Comparison of ENCODE assay signal across 11 cellular contexts in genomic region chr21:42532466-42533181, GRCh38. TPM values are rescaled to one million over a fixed set of nuclear protein-coding genes. Genes with fewer than 3 reads are reported as not detected.
DNase-seq lines count a peak whose midpoint lies in the region; ATAC-seq, FAIRE-seq and TF ChIP-seq lines count a peak whose summit lies in the region.
"Had no signal": no experiment of that assay in that cellular context is flagged by ENCODE, and none has a peak within 500 bp of the region (broad histone marks: within the 10 kb centered on the region; RNA-seq: fewer than 3 reads in every experiment).

No MANE protein-coding gene starts in this region.

- TF ChIP-seq POLR2A in body of pancreas (IDR thresholded peaks at IDR 0.05) (no peak), HepG2 (IDR thresholded peaks at IDR 0.05; ENCODE audit: insufficient read depth in 1 of 2, low read depth in 2 of 2, low read length in 2 of 2) (no peak), suprapubic skin (IDR thresholded peaks at IDR 0.05) (no peak)

- ATAC-seq in body of pancreas (peak; percentile 48), HepG2 (no peak), HG02763 (IDR thresholded peaks at IDR 0.05; ENCODE audit: unreplicated experiment) (no peak)

- H3K9me3 Mint-ChIP-seq in IgD-negative memory B cell, result no peaks in the 10 kb centered on the region

- CTCF ChIA-PET in HepG2 (lab: Yijun Ruan, JAX; ENCODE audit: low intra/inter-chr PET ratio, low total read pairs), result no interaction called here

- TF ChIP-seq RAD21 in HepG2 (CRISPR knock-in tag; IDR thresholded peaks at IDR 0.05), result no peak

- H3K4me3 ChIP-seq in body of pancreas (no peak overlapping the region), HepG2 (replicated peaks in 1 of 3; ENCODE audit: insufficient read depth in 1 of 3, low read depth in 2 of 3, low read length in 3 of 3) (no peak overlapping the region), suprapubic skin (no peak overlapping the region), GM23248 (no peak overlapping the region)

- BruUV-seq in HepG2 (replicated peaks; lab: Mats Ljungman, UMichigan), result no TSS peak

- H2AFZ ChIP-seq in HepG2 (ENCODE audit: low read length) (no peak overlapping the region), GM23248 (no peak overlapping the region)

- H3K4me1 Mint-ChIP-seq in IgD-negative memory B cell, result peaks cover 57 to 67% (median 63%) of the 10 kb centered on the region in 3 donors

- 68 to 88% methylated on average over 13 to 18 of the region's 18 CpGs for WGBS in body of pancreas, 2 donors
- 65% methylated on average over 10 of the region's 18 CpGs for WGBS in HepG2 (ENCODE audit: low lambda C conversion rate)
- WGBS in suprapubic skin, result 66% methylated on average over 17 of the region's 18 CpGs
- 65% methylated on average over 18 of the region's 18 CpGs for WGBS in GM23248 (ENCODE audit: low coverage in 1 of 2, low lambda C conversion rate in 2 of 2, missing lambda C conversion rate in 2 of 2), 2 experiments

- H3K27ac ChIP-seq in body of pancreas, result no peak overlapping the region
- no peak overlapping the region for H3K27ac ChIP-seq in HepG2 (ENCODE audit: extremely low read length, insufficient read depth, low read length)
- no peak overlapping the region for H3K27ac ChIP-seq in suprapubic skin
- no peak overlapping the region for H3K27ac ChIP-seq in GM23248

- no peak overlapping the region for H3K9ac ChIP-seq in HepG2 (ENCODE audit: insufficient read depth, low read depth, low read length)
- H3K9ac ChIP-seq in GM23248, result no peak overlapping the region

- H3K36me3 Mint-ChIP-seq in IgD-negative memory B cell, result peaks cover 7% of the 10 kb centered on the region

- peak overlapping the region in 2 of 4 donors; percentile 60 to 78 for H3K4me3 Mint-ChIP-seq in IgD-negative memory B cell

- H3K27me3 Mint-ChIP-seq in IgD-negative memory B cell, result no peaks in the 10 kb centered on the region

- intact Hi-C loops in body of pancreas (cut with DNase I) (no loop called here), HepG2 (cut with micrococcal nuclease; ENCODE audit: unreplicated experiment) (no loop called here)

- DNase-seq in body of pancreas (peak in 3 of 4 donors; percentile 50 to 61 (median 56)), HepG2 (ENCODE audit: low spot score) (no peak), suprapubic skin (ENCODE audit: low spot score in 2 of 2) (peak; percentile 75 to 78), D721Med (ENCODE audit: insufficient read length, low spot score) (no peak), NCI-H187 treated with DMSO at 0.1 percent for 48 hours (lab: John Stamatoyannopoulos, UW) (no peak), GM23248 (no peak)
- DNase-seq: islet precursor cell, NCI-H1436 had no signal

- no peaks in the 10 kb centered on the region for H3K9me2 ChIP-seq in GM23248 (ENCODE audit: insufficient read depth)

- H3K9me3 ChIP-seq in body of pancreas, result no peaks in the 10 kb centered on the region
- no peaks in the 10 kb centered on the region for H3K9me3 ChIP-seq in HepG2 (ENCODE audit: low read length)
- H3K9me3 ChIP-seq in suprapubic skin, result no peaks in the 10 kb centered on the region
- no peaks in the 10 kb centered on the region for H3K9me3 ChIP-seq in GM23248 (ENCODE audit: low read depth)

- POLR2A ChIA-PET in HepG2 (lab: Yijun Ruan, JAX), result no interaction called here

- H3K4me1 ChIP-seq in body of pancreas (peaks cover 4% of the 10 kb centered on the region), HepG2 (ENCODE audit: insufficient read depth, low read length) (peaks cover 6% of the 10 kb centered on the region; the same call in 1 of the 2 replicates), suprapubic skin (peaks cover 10% of the 10 kb centered on the region), GM23248 (ENCODE audit: insufficient read depth) (no peaks in the 10 kb centered on the region)

- H3K27me3 ChIP-seq in body of pancreas, result no peaks in the 10 kb centered on the region
- no peaks in the 10 kb centered on the region; a peak in 1 of 5 replicates for H3K27me3 ChIP-seq in HepG2 (ENCODE audit: control insufficient read depth in 1 of 2, insufficient read depth in 2 of 2, low read length in 2 of 2)
- H3K27me3 ChIP-seq in suprapubic skin, result no peaks in the 10 kb centered on the region
- H3K27me3 ChIP-seq in GM23248 (replicated peaks; ENCODE audit: insufficient read depth), result no peaks in the 10 kb centered on the region; the same call in 1 of the 2 replicates

- H4K20me1 ChIP-seq in HepG2 (ENCODE audit: insufficient read depth, low read length), result no peaks in the 10 kb centered on the region
- H4K20me1 ChIP-seq in GM23248 (ENCODE audit: insufficient read depth), result no peaks in the 10 kb centered on the region

- H3K4me2 ChIP-seq in HepG2 (ENCODE audit: low read depth, low read length) (no peak overlapping the region), GM23248 (ENCODE audit: unreplicated experiment) (no peak overlapping the region)

- FAIRE-seq in HepG2 (lab: Jason Lieb, UNC) (no peak), D721Med (lab: Jason Lieb, UNC) (no peak)
- FAIRE-seq: bronchial epithelial cell had no signal

- no peaks in the 10 kb centered on the region for H3F3A ChIP-seq in GM23248 (ENCODE audit: insufficient read depth)

- H3K79me2 ChIP-seq in HepG2 (ENCODE audit: insufficient read depth, low read length) (no peaks in the 10 kb centered on the region), GM23248 (ENCODE audit: insufficient read depth) (no peaks in the 10 kb centered on the region)

- TF ChIP-seq CTCF in body of pancreas (IDR thresholded peaks at IDR 0.05) (no peak), HepG2 (CRISPR knock-in tag; IDR thresholded peaks at IDR 0.05) (no peak), suprapubic skin (IDR thresholded peaks at IDR 0.05) (no peak), D721Med (IDR thresholded peaks at IDR 0.05; ENCODE audit: insufficient read depth, missing control alignments) (no peak)

- H3K36me3 ChIP-seq in body of pancreas (replicated peaks in 1 of 2; ENCODE audit: insufficient read depth in 1 of 2, low read depth in 2 of 2), result no peaks in the 10 kb centered on the region
- no peaks in the 10 kb centered on the region for H3K36me3 ChIP-seq in HepG2 (replicated peaks in 1 of 2; ENCODE audit: control insufficient read depth in 1 of 2, insufficient read depth in 2 of 2, low read length in 2 of 2)
- H3K36me3 ChIP-seq in suprapubic skin, result peaks cover 2% of the 10 kb centered on the region
- H3K36me3 ChIP-seq in GM23248 (ENCODE audit: low read depth), result no peaks in the 10 kb centered on the region

- TF ChIP-seq EP300 in HepG2 (IDR thresholded peaks at IDR 0.05; ENCODE audit: low read depth in 2 of 2, low read length in 2 of 2), result no peak
- no peak for TF ChIP-seq EP300 in HepG2 (CRISPR knock-in tag; IDR thresholded peaks at IDR 0.05; ENCODE audit: borderline replicate concordance)
- TF ChIP-seq EP300 in suprapubic skin (IDR thresholded peaks at IDR 0.05), result no peak

- H3K27ac Mint-ChIP-seq in IgD-negative memory B cell, result peak overlapping the region; percentile 91 to 92 (median 92)

- in situ Hi-C loops in HepG2 (cut with HindIII; ENCODE audit: extremely low pct_ligation_motif_present, low pct_unique_long_range_greater_than_20kb), result no loop called here
- in situ Hi-C loops in GM23248 (cut with MboI), result no loop called here

RNA-seq across cellular contexts. Expression of gene SLC37A1, which starts 19.0 kb away (rescaled TPM):
- polyA plus RNA-seq in IgD-negative memory B cell, result 14.8 TPM
- 10 to 100 TPM in 1 of 2 donors, 1 to 10 TPM in 1; 6.3 to 16.3 TPM for total RNA-seq in body of pancreas
- 0.17 and 0.40 TPM in 2 replicates for total RNA-seq in HepG2 (2016; rRNA removed; fragmentation: Illumina TruSeq; extraction: Trizol)
- total RNA-seq in HepG2 (2016; cell fraction: cytosol; rRNA removed; fragmentation: Illumina TruSeq; extraction: Trizol; ENCODE audit: low read depth), result 0.18 TPM in 1 of 2 replicates, not detected in the other
- total RNA-seq in HepG2 (2016; cell fraction: insoluble cytoplasmic fraction; rRNA removed; fragmentation: Illumina TruSeq; extraction: Trizol), result 0.10 and 0.28 TPM in 2 replicates
- 0.31 and 0.48 TPM in 2 replicates for total RNA-seq in HepG2 (2016; cell fraction: membrane; rRNA removed; fragmentation: Illumina TruSeq; extraction: Trizol)
- 0.31 and 0.34 TPM in 2 replicates for total RNA-seq in HepG2 (2016; cell fraction: nucleus; rRNA removed; fragmentation: Illumina TruSeq; extraction: Trizol)
- 0.14 and 0.22 TPM in 2 replicates for polyA plus RNA-seq in HepG2 (2011; rRNA removed)
- 0.12 and 0.14 TPM in 2 replicates for polyA plus RNA-seq in HepG2 (2011; cell fraction: cytosol; rRNA removed)
- 0.19 and 0.29 TPM in 2 replicates for polyA plus RNA-seq in HepG2 (2011; cell fraction: nucleus; rRNA removed)
- polyA plus RNA-seq in HepG2 (2012), result 0.13 and 0.28 TPM in 2 replicates
- 0.18 and 0.58 TPM in 2 replicates for polyA plus RNA-seq in HepG2 (2016; cell fraction: cytosol; fragmentation: Illumina TruSeq; extraction: Trizol; ENCODE audit: low read depth)
- polyA plus RNA-seq in HepG2 (2016; cell fraction: insoluble cytoplasmic fraction; fragmentation: Illumina TruSeq; extraction: Trizol; ENCODE audit: low read depth), result 0.12 and 0.25 TPM in 2 replicates
- 0.35 and 0.40 TPM in 2 replicates for polyA plus RNA-seq in HepG2 (2016; cell fraction: membrane; fragmentation: Illumina TruSeq; extraction: Trizol; ENCODE audit: low read depth)
- 0.37 and 0.70 TPM in 2 replicates for polyA plus RNA-seq in HepG2 (2016; cell fraction: nucleus; fragmentation: Illumina TruSeq; extraction: Trizol; ENCODE audit: insufficient read depth, low read depth)
- polyA minus RNA-seq in HepG2 (2011; rRNA and poly(A)+ RNA removed; ENCODE audit: low replicate concordance), result 0.80 and 7.9 TPM in 2 replicates
- 0.49 TPM in 1 of 2 replicates, not detected in the other for polyA minus RNA-seq in HepG2 (2011; cell fraction: cytosol; rRNA and poly(A)+ RNA removed)
- 0.12 and 0.39 TPM in 2 replicates for polyA minus RNA-seq in HepG2 (2011; cell fraction: nucleus; rRNA and poly(A)+ RNA removed)
- 10 to 100 TPM; 10.2 to 23.1 (median 19.6) TPM for total RNA-seq in suprapubic skin
- total RNA-seq in GM23248 (2014; rRNA removed; shearing (Covaris generic)), result not detected in 2 replicates
- 0.23 TPM in 1 of 2 replicates, not detected in the other for polyA plus RNA-seq in GM23248 (2016; fragmentation: Nextera tagmentation; extraction: Ambion mirVana)

RNA-seq across cellular contexts. Expression of gene RSPH1, which starts 36.6 kb away (rescaled TPM):
- not detected for polyA plus RNA-seq in IgD-negative memory B cell
- 1 to 10 TPM; 1.6 to 2.3 TPM for total RNA-seq in body of pancreas
- total RNA-seq in HepG2 (2016; rRNA removed; fragmentation: Illumina TruSeq; extraction: Trizol), result not detected in 2 replicates
- total RNA-seq in HepG2 (2016; cell fraction: cytosol; rRNA removed; fragmentation: Illumina TruSeq; extraction: Trizol; ENCODE audit: low read depth), result not detected in 2 replicates
- not detected in 2 replicates for total RNA-seq in HepG2 (2016; cell fraction: insoluble cytoplasmic fraction; rRNA removed; fragmentation: Illumina TruSeq; extraction: Trizol)
- total RNA-seq in HepG2 (2016; cell fraction: membrane; rRNA removed; fragmentation: Illumina TruSeq; extraction: Trizol), result not detected in 2 replicates
- total RNA-seq in HepG2 (2016; cell fraction: nucleus; rRNA removed; fragmentation: Illumina TruSeq; extraction: Trizol), result not detected in 2 replicates
- not detected in 2 replicates for polyA plus RNA-seq in HepG2 (2011; rRNA removed)
- polyA plus RNA-seq in HepG2 (2011; cell fraction: cytosol; rRNA removed), result not detected in 2 replicates
- polyA plus RNA-seq in HepG2 (2011; cell fraction: nucleus; rRNA removed), result not detected in 2 replicates
- polyA plus RNA-seq in HepG2 (2012), result not detected in 2 replicates
- not detected in 2 replicates for polyA plus RNA-seq in HepG2 (2016; cell fraction: cytosol; fragmentation: Illumina TruSeq; extraction: Trizol; ENCODE audit: low read depth)
- not detected in 2 replicates for polyA plus RNA-seq in HepG2 (2016; cell fraction: insoluble cytoplasmic fraction; fragmentation: Illumina TruSeq; extraction: Trizol; ENCODE audit: low read depth)
- polyA plus RNA-seq in HepG2 (2016; cell fraction: membrane; fragmentation: Illumina TruSeq; extraction: Trizol; ENCODE audit: low read depth), result not detected in 2 replicates
- not detected in 2 replicates for polyA plus RNA-seq in HepG2 (2016; cell fraction: nucleus; fragmentation: Illumina TruSeq; extraction: Trizol; ENCODE audit: insufficient read depth, low read depth)
- not detected in 2 replicates for polyA minus RNA-seq in HepG2 (2011; rRNA and poly(A)+ RNA removed; ENCODE audit: low replicate concordance)
- not detected in 2 replicates for polyA minus RNA-seq in HepG2 (2011; cell fraction: cytosol; rRNA and poly(A)+ RNA removed)
- polyA minus RNA-seq in HepG2 (2011; cell fraction: nucleus; rRNA and poly(A)+ RNA removed), result not detected in 2 replicates
- total RNA-seq in suprapubic skin, result 1 to 10 TPM in 3 of 4 donors, under 1 TPM in 1; 0.81 to 3.2 (median 2.0) TPM
- total RNA-seq in GM23248 (2014; rRNA removed; shearing (Covaris generic)), result 0.32 TPM in 1 of 2 replicates, not detected in the other
- 0.14 TPM in 1 of 2 replicates, not detected in the other for polyA plus RNA-seq in GM23248 (2016; fragmentation: Nextera tagmentation; extraction: Ambion mirVana)

Comparison
In these comparisons a context has a peak if more than half of its experiments do, and no peak if none do; other contexts are left out.
1. DNase-seq: peak in body of pancreas (3 of 4) and suprapubic skin (2 of 2); none in HepG2 (single experiment), D721Med (single experiment), NCI-H187 treated with DMSO at 0.1 percent for 48 hours (single experiment) and GM23248 (single experiment).